ENCODE assay signal across 34 cellular contexts in the genomic region with DNA sequence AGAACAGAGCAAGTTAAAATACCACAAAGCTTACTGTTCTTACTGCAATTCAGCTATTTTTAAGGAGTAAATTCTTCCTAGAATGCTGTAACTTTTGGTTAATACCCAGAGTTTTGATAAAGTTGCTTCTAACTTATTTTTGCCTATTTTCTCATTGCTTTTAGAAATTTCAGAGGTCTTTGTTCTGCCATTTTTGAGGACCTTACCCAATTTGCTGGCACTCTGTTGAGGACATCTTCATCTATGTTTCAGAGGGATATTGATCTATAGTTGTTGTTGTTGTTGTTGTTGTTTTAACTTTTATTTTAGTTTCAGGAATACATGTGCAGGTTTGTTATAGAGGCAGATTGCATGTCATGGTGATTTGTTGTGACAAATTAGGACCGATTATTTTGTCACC.
"Had no signal": no experiment of that assay in that cellular context is flagged by ENCODE, and none has a peak within 500 bp of the region (broad histone marks: within the 10 kb centered on the region; RNA-seq: fewer than 3 reads in every experiment).

No MANE protein-coding gene starts in this region.

- H3K27me3 ChIP-seq: MG63 had no signal

- H3K4me3 ChIP-seq: MG63 had no signal

- DNase-seq: Karpas-422, Kasumi-1, MG63, MM.1S, MV-4-11, NCI-H1048, NCI-H1092, NCI-H1092 treated with DMSO at 0.1 percent for 48 hours, NCI-H1105, NCI-H1105 treated with DMSO at 0.1 percent for 48 hours, NCI-H1417, NCI-H1417 treated with DMSO at 0.1 percent for 48 hours, NCI-H1436, NCI-H1436 treated with DMSO at 0.1 percent for 48 hours, NCI-H146, NCI-H1694, NCI-H1694 treated with DMSO at 0.1 percent for 48 hours, NCI-H187, NCI-H187 treated with DMSO at 0.1 percent for 48 hours, NCI-H1930, NCI-H2029, NCI-H2029 treated with DMSO at 0.1 percent for 48 hours, NCI-H2081, NCI-H2081 treated with DMSO at 0.1 percent for 48 hours, NCI-H2107, NCI-H2171, NCI-H2171 treated with DMSO at 0.1 percent for 48 hours, NCI-H2227 treated with DMSO at 0.1 percent for 48 hours, NCI-H226, NCI-H345, NCI-H446, NCI-H446 treated with DMSO at 0.1 percent for 48 hours, NCI-H510A, NCI-H510A treated with DMSO at 0.1 percent for 48 hours had no signal
